Comparison of ENCODE assay signal across 22 cellular contexts in genomic region chr5:100232730-100233129, GRCh38.
DNase-seq lines count a peak whose midpoint lies in the region; ATAC-seq and TF ChIP-seq lines count a peak whose summit lies in the region.
"Had no signal": no experiment of that assay in that cellular context is flagged by ENCODE, and none has a peak within 500 bp of the region (broad histone marks: within the 10 kb centered on the region; RNA-seq: fewer than 3 reads in every experiment).

No MANE protein-coding gene starts in this region.

- H3K27ac ChIP-seq in upper lobe of left lung: no peak overlapping the region
- no peak overlapping the region for H3K27ac ChIP-seq in colonic mucosa
- H3K27ac ChIP-seq: 22Rv1 had no signal

- TF ChIP-seq EP300 in upper lobe of left lung (IDR thresholded peaks at IDR 0.05): no peak

- no peaks in the 10 kb centered on the region for H3K9me3 ChIP-seq in upper lobe of left lung
- H3K9me3 ChIP-seq in colonic mucosa: no peaks in the 10 kb centered on the region
- H3K9me3 ChIP-seq: Caco-2, MG63 had no signal

- DNase-seq in DMS 273 (lab: John Stamatoyannopoulos, UW; ENCODE audit: unreplicated experiment): peak; percentile 3
- no peak for DNase-seq in DMS 273 treated with DMSO at 0.1 percent for 48 hours (lab: John Stamatoyannopoulos, UW)
- DNase-seq in NCI-H748 (lab: John Stamatoyannopoulos, UW; ENCODE audit: unreplicated experiment): peak; percentile 24
- DNase-seq in NCI-H748 treated with DMSO at 0.1 percent for 48 hours (lab: John Stamatoyannopoulos, UW): no peak
- DNase-seq in SHP77 treated with DMSO at 0.1 percent for 48 hours (lab: John Stamatoyannopoulos, UW): peak; percentile 29
- DNase-seq in upper lobe of left lung: no peak
- no peak for DNase-seq in hippocampal formation (lab: John Stamatoyannopoulos, UW)
- no peak for DNase-seq in colonic mucosa
- DNase-seq: Caco-2; CD4-positive, CD25-positive, alpha-beta regulatory T cell; DMS79; H9; IMR-90; Karpas-422; MG63; NCI-H526; T-helper 1 cell; T1000 had no signal

- TF ChIP-seq CTCF in upper lobe of left lung (IDR thresholded peaks at IDR 0.05) (no peak), colonic mucosa (IDR thresholded peaks at IDR 0.05) (no peak)

- TF ChIP-seq POLR2A in upper lobe of left lung (IDR thresholded peaks at IDR 0.05): no peak

- H3K4me3 ChIP-seq in upper lobe of left lung (no peak overlapping the region), colonic mucosa (no peak overlapping the region)
- H3K4me3 ChIP-seq: MG63 had no signal

- WGBS in upper lobe of left lung, 2 donors: 74 to 77% methylated on average over 3 of the region's 3 CpGs

- H3K9ac ChIP-seq in colonic mucosa (ENCODE audit: low read depth in 2 of 2, low read length in 2 of 2): no peak overlapping the region

- H3K4me1 ChIP-seq in upper lobe of left lung: no peaks in the 10 kb centered on the region
- H3K4me1 ChIP-seq in colonic mucosa: no peaks in the 10 kb centered on the region
- H3K4me1 ChIP-seq: Caco-2 had no signal

- no peak for ATAC-seq in upper lobe of left lung (ENCODE audit: low FRiP score in 2 of 2)
- ATAC-seq: Panc1, Right ventricle myocardium inferior, SK-N-SH treated with all-trans-retinoic acid at 6 μM for 48 hours had no signal

- H3K27me3 ChIP-seq in upper lobe of left lung (no peaks in the 10 kb centered on the region), colonic mucosa (no peaks in the 10 kb centered on the region)
- H3K27me3 ChIP-seq: MG63 had no signal

- intact Hi-C loops in colonic mucosa (cut with DNase I): no loop called here

- H3K36me3 ChIP-seq in upper lobe of left lung: no peaks in the 10 kb centered on the region
- no peaks in the 10 kb centered on the region for H3K36me3 ChIP-seq in colonic mucosa
- H3K36me3 ChIP-seq: MG63 had no signal

Comparison
In these comparisons a context has a peak if more than half of its experiments do, and no peak if none do; other contexts are left out.
1. DNase-seq: peak in DMS 273 (single experiment), NCI-H748 (single experiment) and SHP77 treated with DMSO at 0.1 percent for 48 hours (single experiment); none in DMS 273 treated with DMSO at 0.1 percent for 48 hours (single experiment), NCI-H748 treated with DMSO at 0.1 percent for 48 hours (single experiment), upper lobe of left lung (0 of 2), hippocampal formation (0 of 2) and colonic mucosa (single experiment).